In the genomic region with DNA sequence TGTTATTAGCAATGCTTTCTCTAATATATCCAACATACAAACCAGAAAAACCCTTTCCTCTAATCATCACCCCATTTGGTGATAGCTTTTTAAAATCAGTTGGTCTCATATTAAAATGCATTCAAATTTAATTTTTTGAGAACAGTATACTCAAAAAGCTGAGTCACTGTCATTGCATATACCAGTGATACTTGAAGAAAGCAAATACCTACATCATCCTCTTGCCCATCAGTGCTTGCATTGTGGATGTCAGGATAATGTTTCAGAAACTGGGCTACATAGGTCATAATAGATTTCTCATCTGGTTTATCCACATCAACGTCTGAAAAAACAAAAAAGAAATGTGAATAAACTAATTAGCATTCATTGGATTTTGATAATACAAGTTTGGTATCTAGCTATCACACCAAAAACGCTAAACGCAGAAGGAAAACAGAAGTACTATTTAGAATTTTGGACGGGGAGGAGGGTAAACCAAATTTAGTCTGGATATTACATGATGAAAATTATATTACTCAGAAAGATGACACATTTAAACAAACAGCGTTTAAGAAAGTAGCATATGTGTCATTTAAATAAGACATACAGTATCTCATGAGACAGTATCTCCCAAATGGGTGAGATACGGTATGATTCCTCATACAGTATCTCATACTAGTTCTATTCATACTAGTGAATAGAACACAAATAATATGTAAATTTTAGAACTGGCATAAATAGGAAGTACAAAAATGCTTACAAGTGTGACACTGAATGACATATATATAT, we compare ENCODE assay signal across 23 cellular contexts.
DNase-seq lines count a peak whose midpoint lies in the region; ATAC-seq, FAIRE-seq and TF ChIP-seq lines count a peak whose summit lies in the region.
"Had no signal": no experiment of that assay in that cellular context is flagged by ENCODE, and none has a peak within 500 bp of the region (broad histone marks: within the 10 kb centered on the region; RNA-seq: fewer than 3 reads in every experiment).

No MANE protein-coding gene starts in this region.

- H3K23ac ChIP-seq in IMR-90 (ENCODE audit: low read depth, low read length): no peak overlapping the region

- intact Hi-C loops in HepG2 (cut with micrococcal nuclease; ENCODE audit: unreplicated experiment) (no loop called here), right lobe of liver (cut with DNase I) (no loop called here), IMR-90 (cut with micrococcal nuclease) (no loop called here)

- TF ChIP-seq POLR2A in HepG2 (IDR thresholded peaks at IDR 0.05; ENCODE audit: insufficient read depth in 1 of 2, low read depth in 2 of 2, low read length in 2 of 2) (no peak), right lobe of liver (IDR thresholded peaks at IDR 0.05) (no peak), IMR-90 (IDR thresholded peaks at IDR 0.05; ENCODE audit: low read depth, low read length) (no peak)

- H3K79me1 ChIP-seq in IMR-90 (ENCODE audit: low read depth in 1 of 2, low read length in 2 of 2): no peaks in the 10 kb centered on the region

- H2BK20ac ChIP-seq in IMR-90 (ENCODE audit: low read depth, low read length): no peak overlapping the region; the same call in 1 of the 2 replicates

- no peak overlapping the region for H2AK5ac ChIP-seq in IMR-90 (ENCODE audit: low read depth, low read length)

- H3K27me3 ChIP-seq in HepG2 (ENCODE audit: control insufficient read depth in 1 of 2, insufficient read depth in 2 of 2, low read length in 2 of 2) (no peaks in the 10 kb centered on the region), right lobe of liver (no peaks in the 10 kb centered on the region), IMR-90 (ENCODE audit: control insufficient read depth, insufficient read depth, low read length) (no peaks in the 10 kb centered on the region), brain microvascular endothelial cell (replicated peaks) (no peaks in the 10 kb centered on the region), osteoblast (ENCODE audit: insufficient read depth, low read length) (no peaks in the 10 kb centered on the region)
- H3K27me3 ChIP-seq: BLaER1, MG63 had no signal

- H4K20me1 ChIP-seq in HepG2 (ENCODE audit: insufficient read depth, low read length) (no peaks in the 10 kb centered on the region), IMR-90 (ENCODE audit: insufficient read depth, low read length) (no peaks in the 10 kb centered on the region), osteoblast (ENCODE audit: insufficient read depth, low read length) (no peaks in the 10 kb centered on the region)
- H4K20me1 ChIP-seq: BLaER1 had no signal

- CTCF ChIA-PET in HepG2 (lab: Yijun Ruan, JAX; ENCODE audit: low intra/inter-chr PET ratio, low total read pairs): no interaction called here
- CTCF ChIA-PET in IMR-90 (lab: Yijun Ruan, JAX): no interaction called here

- H3K18ac ChIP-seq in IMR-90 (ENCODE audit: low read depth, low read length): no peak overlapping the region

- H2BK120ac ChIP-seq in IMR-90 (ENCODE audit: low read depth, low read length): no peak overlapping the region

- no peaks in the 10 kb centered on the region for H3K79me2 ChIP-seq in HepG2 (ENCODE audit: insufficient read depth, low read length)
- H3K79me2 ChIP-seq in osteoblast (ENCODE audit: insufficient read depth, low read length): no peaks in the 10 kb centered on the region

- no peaks in the 10 kb centered on the region for H3K4me1 ChIP-seq in HepG2 (ENCODE audit: insufficient read depth, low read length)
- H3K4me1 ChIP-seq in right lobe of liver: no peaks in the 10 kb centered on the region
- peaks cover 2% of the 10 kb centered on the region; the same call in 1 of the 2 replicates for H3K4me1 ChIP-seq in IMR-90 (ENCODE audit: control insufficient read depth, insufficient read depth, low read length)
- peaks cover 10% of the 10 kb centered on the region for H3K4me1 ChIP-seq in osteoblast (ENCODE audit: insufficient read depth, low read length)
- H3K4me1 ChIP-seq: BLaER1 had no signal

- no peaks in the 10 kb centered on the region for H3K9me3 ChIP-seq in HepG2 (ENCODE audit: low read length)
- H3K9me3 ChIP-seq in right lobe of liver: no peaks in the 10 kb centered on the region
- H3K9me3 ChIP-seq in IMR-90 (ENCODE audit: control insufficient read depth, insufficient read depth, low read length): no peaks in the 10 kb centered on the region
- no peaks in the 10 kb centered on the region for H3K9me3 ChIP-seq in osteoblast (ENCODE audit: low read depth, low read length)
- H3K9me3 ChIP-seq: BLaER1, MG63 had no signal

- TF ChIP-seq RAD21 in HepG2 (CRISPR knock-in tag; IDR thresholded peaks at IDR 0.05) (no peak), IMR-90 (IDR thresholded peaks at IDR 0.05; ENCODE audit: low read length) (no peak)

- H4K8ac ChIP-seq in IMR-90 (ENCODE audit: low read depth in 2 of 2, low read length in 2 of 2): peak overlapping the region in 1 of 2 experiments; percentile 21; a peak in 1 of 4 replicates

- H3K36me3 ChIP-seq in HepG2 (replicated peaks in 1 of 2; ENCODE audit: control insufficient read depth in 1 of 2, insufficient read depth in 2 of 2, low read length in 2 of 2) (no peaks in the 10 kb centered on the region), right lobe of liver (no peaks in the 10 kb centered on the region), IMR-90 (ENCODE audit: control insufficient read depth, insufficient read depth, low read length) (peaks cover 2% of the 10 kb centered on the region; the same call in 1 of the 2 replicates), brain microvascular endothelial cell (replicated peaks) (no peaks in the 10 kb centered on the region), osteoblast (ENCODE audit: insufficient read depth, low read length) (no peaks in the 10 kb centered on the region)
- H3K36me3 ChIP-seq: BLaER1, MG63 had no signal

- WGBS in HepG2 (ENCODE audit: low lambda C conversion rate): 10% methylated on average over 6 of the region's 6 CpGs
- WGBS in right lobe of liver (ENCODE audit: insufficient coverage, low coverage, low lambda C conversion rate, missing lambda C conversion rate): 47% methylated on average over 6 of the region's 6 CpGs
- WGBS in IMR-90 (ENCODE audit: extremely low coverage in 2 of 2, insufficient read length in 1 of 2), 2 experiments: no CpG with 5 or more reads among the region's 6 CpGs

- H3K4me2 ChIP-seq in HepG2 (ENCODE audit: low read depth, low read length) (no peak overlapping the region), IMR-90 (ENCODE audit: low read depth, low read length) (no peak overlapping the region), osteoblast (ENCODE audit: insufficient read depth, low read length) (peak overlapping the region; percentile 14)
- H3K4me2 ChIP-seq: BLaER1 had no signal

- DNase-seq in HepG2 (ENCODE audit: low spot score) (no peak), right lobe of liver (no peak), IMR-90 (peak; percentile 13), brain microvascular endothelial cell (no peak), osteoblast (ENCODE audit: insufficient read length, low spot score, missing footprints) (peak; percentile 31), mesenteric fat pad (ENCODE audit: low spot score) (no peak), NCI-H510A treated with DMSO at 0.1 percent for 48 hours (lab: John Stamatoyannopoulos, UW) (no peak), NCI-H2196 (lab: John Stamatoyannopoulos, UW; ENCODE audit: unreplicated experiment) (no peak)
- DNase-seq: CD4-positive, CD25-positive, alpha-beta regulatory T cell; GDM1; KBM-7; MG63; NCI-H1105 treated with DMSO at 0.1 percent for 48 hours; NCI-H146; NCI-H2029; NCI-H446 treated with DMSO at 0.1 percent for 48 hours; NCI-H526 treated with DMSO at 0.1 percent for 48 hours; SHP77 treated with DMSO at 0.1 percent for 48 hours had no signal

- no peak overlapping the region for H3K14ac ChIP-seq in IMR-90 (replicated peaks; ENCODE audit: low read depth, low read length)

- POLR2A ChIA-PET in HepG2 (lab: Yijun Ruan, JAX) (no interaction called here), IMR-90 (lab: Charles Lee; ENCODE audit: unreplicated experiment) (no interaction called here)

- H3K27ac ChIP-seq in HepG2 (ENCODE audit: extremely low read length, insufficient read depth, low read length) (no peak overlapping the region), right lobe of liver (no peak overlapping the region), IMR-90 (ENCODE audit: insufficient read depth, low read length) (no peak overlapping the region), brain microvascular endothelial cell (peak overlapping the region; percentile 22), osteoblast (ENCODE audit: low read depth, low read length) (peak overlapping the region; percentile 15)
- H3K27ac ChIP-seq: BLaER1, RWPE1, SK-N-MC had no signal

- no peak for FAIRE-seq in HepG2 (lab: Jason Lieb, UNC)
- FAIRE-seq: GM12891, H54 had no signal

- in situ Hi-C loops in HepG2 (cut with HindIII; ENCODE audit: extremely low pct_ligation_motif_present, low pct_unique_long_range_greater_than_20kb): no loop called here
- in situ Hi-C loops in IMR-90 (cut with MboI; ENCODE audit: low sequenced_read_pairs): no loop called here
- in situ Hi-C loops in brain microvascular endothelial cell (cut with HindIII; ENCODE audit: low pct_ligation_motif_present, low sequenced_read_pairs): no loop called here

- no peak overlapping the region for H2AK9ac ChIP-seq in IMR-90 (replicated peaks; ENCODE audit: low read depth, low read length, poor library complexity)

- H3K4ac ChIP-seq in IMR-90 (ENCODE audit: low read depth, low read length): no peak overlapping the region

- H3K56ac ChIP-seq in IMR-90 (ENCODE audit: extremely low read depth, insufficient read depth, low read length): no peak overlapping the region

- no peak overlapping the region for H4K5ac ChIP-seq in IMR-90 (ENCODE audit: low read depth, low read length)

- BruUV-seq in HepG2 (replicated peaks; lab: Mats Ljungman, UMichigan): no TSS peak
- no TSS peak for BruUV-seq in IMR-90 (replicated peaks; lab: Mats Ljungman, UMichigan)

- H3K9me1 ChIP-seq in IMR-90 (ENCODE audit: insufficient read depth, low read length): no peaks in the 10 kb centered on the region

- ATAC-seq in HepG2 (no peak), right lobe of liver (no peak), IMR-90 (ENCODE audit: low read depth) (no peak)

- no peak overlapping the region for H3K4me3 ChIP-seq in HepG2 (replicated peaks in 1 of 3; ENCODE audit: insufficient read depth in 1 of 3, low read depth in 2 of 3, low read length in 3 of 3)
- H3K4me3 ChIP-seq in right lobe of liver: no peak overlapping the region
- H3K4me3 ChIP-seq in IMR-90 (ENCODE audit: insufficient read depth, low read depth, low read length): no peak overlapping the region
- H3K4me3 ChIP-seq in brain microvascular endothelial cell (ENCODE audit: low read depth, low read length): no peak overlapping the region
- no peak overlapping the region for H3K4me3 ChIP-seq in osteoblast (ENCODE audit: insufficient read depth, low read length)
- H3K4me3 ChIP-seq: BLaER1, MG63, SK-N-MC had no signal

- no peak overlapping the region for H4K91ac ChIP-seq in IMR-90 (ENCODE audit: insufficient read depth, low read depth, low read length)

- TF ChIP-seq CTCF in HepG2 (CRISPR knock-in tag; IDR thresholded peaks at IDR 0.05) (no peak), right lobe of liver (IDR thresholded peaks at IDR 0.05) (no peak), IMR-90 (conservative IDR thresholded peaks at IDR 0.05; ENCODE audit: low read depth, low read length) (no peak), brain microvascular endothelial cell (IDR thresholded peaks at IDR 0.05; ENCODE audit: low read depth, low read length, missing control alignments) (no peak), osteoblast (IDR thresholded peaks at IDR 0.05; ENCODE audit: extremely low read depth, low read depth, low read length) (no peak)

- TF ChIP-seq EP300 in HepG2 (IDR thresholded peaks at IDR 0.05; ENCODE audit: low read depth in 2 of 2, low read length in 2 of 2): no peak
- TF ChIP-seq EP300 in HepG2 (CRISPR knock-in tag; IDR thresholded peaks at IDR 0.05; ENCODE audit: borderline replicate concordance): no peak

- H2AFZ ChIP-seq in HepG2 (ENCODE audit: low read length): no peak overlapping the region
- no peak overlapping the region for H2AFZ ChIP-seq in IMR-90 (replicated peaks; ENCODE audit: low read length, poor library complexity)
- peak overlapping the region; percentile 0 for H2AFZ ChIP-seq in osteoblast (ENCODE audit: low read length)

- no peak overlapping the region for H2BK15ac ChIP-seq in IMR-90 (ENCODE audit: low read depth, low read length)

- H2BK5ac ChIP-seq in IMR-90 (ENCODE audit: low read depth, low read length, poor library complexity, severe bottlenecking): peak overlapping the region; percentile 18

- no peak overlapping the region for H3K9ac ChIP-seq in HepG2 (ENCODE audit: insufficient read depth, low read depth, low read length)
- H3K9ac ChIP-seq in IMR-90 (ENCODE audit: low read depth, low read length): no peak overlapping the region
- H3K9ac ChIP-seq: BLaER1 had no signal

- dilution Hi-C loops in IMR-90 (cut with HindIII; ENCODE audit: low sequenced_read_pairs, unreplicated experiment): no loop called here

Comparison
In these comparisons a context has a peak if more than half of its experiments do, and no peak if none do; other contexts are left out.
1. DNase-seq: peak in IMR-90 (single experiment) and osteoblast (single experiment); none in HepG2 (single experiment), right lobe of liver (0 of 3), brain microvascular endothelial cell (single experiment), mesenteric fat pad (single experiment), NCI-H510A treated with DMSO at 0.1 percent for 48 hours (single experiment) and NCI-H2196 (single experiment).
2. H3K27ac ChIP-seq: peak in brain microvascular endothelial cell (single experiment) and osteoblast (single experiment); none in HepG2 (single experiment), right lobe of liver (0 of 3) and IMR-90 (single experiment).